Comparison of ENCODE assay signal across 29 cellular contexts in the genomic region with DNA sequence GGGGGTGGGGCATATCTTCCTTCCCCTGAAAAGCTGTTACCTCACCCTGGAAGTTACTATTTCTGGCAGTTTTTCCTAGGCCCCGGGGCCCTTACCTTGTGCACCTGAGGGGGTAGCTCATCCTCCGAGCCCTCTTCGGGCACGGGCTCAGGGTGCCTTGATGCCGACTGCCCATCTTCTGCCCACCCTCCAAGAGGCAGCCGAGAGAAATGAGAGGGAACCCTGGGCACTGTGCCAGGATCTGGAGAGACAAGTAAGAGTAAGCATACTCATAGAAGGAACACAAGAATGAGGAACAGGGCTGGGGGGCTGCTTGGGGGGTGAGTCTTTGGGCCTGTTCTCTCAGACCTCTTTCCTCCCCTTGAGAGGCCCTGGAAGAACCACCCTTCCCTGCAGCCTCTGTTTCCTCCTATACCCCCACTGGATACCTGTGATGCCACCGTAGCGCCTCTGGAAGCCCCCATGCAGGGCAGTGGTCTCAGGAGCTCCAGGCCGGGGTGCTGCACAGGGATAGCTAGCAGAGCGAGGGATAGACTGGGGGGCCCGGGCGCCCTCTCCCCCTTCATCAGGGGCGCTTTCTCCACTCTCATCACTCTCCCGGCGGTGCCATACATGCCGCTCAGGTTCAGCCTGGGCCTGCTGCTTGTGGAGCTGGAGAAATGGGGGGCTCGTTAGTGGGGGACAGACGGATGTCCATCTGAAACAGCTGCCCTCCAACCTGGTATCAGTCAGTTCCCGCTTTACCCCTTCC.
"Had no signal": no experiment of that assay in that cellular context is flagged by ENCODE, and none has a peak within 500 bp of the region (broad histone marks: within the 10 kb centered on the region; RNA-seq: fewer than 3 reads in every experiment).

No MANE protein-coding gene starts in this region.

- H3K9me3 ChIP-seq: ascending aorta, colonic mucosa, upper lobe of left lung, vagina had no signal

- H2AFZ ChIP-seq: neural progenitor cell had no signal

- FAIRE-seq: frontal cortex, keratinocyte had no signal

- H3K27ac ChIP-seq: cardiac muscle cell, colonic mucosa, neural progenitor cell, skin epidermis, upper lobe of left lung, vagina had no signal

- ATAC-seq: activated CD4-positive, alpha-beta T cell treated with anti-CD3 and anti-CD28 coated beads for 36 hours; activated CD8-positive, alpha-beta memory T cell treated with anti-CD3 and anti-CD28 coated beads, Interleukin-2, amount 10 ng/mL, durations not matched to agents 7 days and 5 days; activated CD8-positive, alpha-beta T cell treated with anti-CD3 and anti-CD28 coated beads, Interleukin-2, amount 10 ng/mL, durations not matched to agents 7 days and 5 days; left colon; naive thymus-derived CD8-positive, alpha-beta T cell; sciatic nerve; stimulated activated effector memory CD8-positive, alpha-beta T cell treated with anti-CD3 and anti-CD28 coated beads, Interleukin-12 subunit alpha, Interleukin-12 subunit beta, amount 100 ng/mL, for 72 hours; stimulated activated naive CD8-positive, alpha-beta T cell treated with anti-CD3 and anti-CD28 coated beads, Interleukin-15, amount 100 ng/mL, for 72 hours; T-helper 17 cell had no signal

- H3K36me3 ChIP-seq: neural progenitor cell had no signal

- H3K4me2 ChIP-seq: neural progenitor cell had no signal

- H3K9ac ChIP-seq: neural progenitor cell had no signal

- H3K4me3 ChIP-seq: ascending aorta, cardiac muscle cell, colonic mucosa, dorsolateral prefrontal cortex, neural progenitor cell, skin epidermis, upper lobe of left lung, vagina had no signal

- DNase-seq: activated B cell treated with CpG ODN at 0.5 μM for 24 hours; activated CD4-positive, alpha-beta T cell treated with anti-CD3 and anti-CD28 coated beads for 36 hours; activated CD8-positive, alpha-beta memory T cell treated with anti-CD3 and anti-CD28 coated beads, Interleukin-2, amount 10 ng/mL, durations not matched to agents 7 days and 5 days; activated CD8-positive, alpha-beta T cell treated with anti-CD3 and anti-CD28 coated beads, Interleukin-2, amount 10 ng/mL, durations not matched to agents 7 days and 5 days; activated effector memory CD4-positive, alpha-beta T cell treated with anti-CD3 and anti-CD28 coated beads, Interleukin-2, amount 50 U/mL, for 16 hours; activated naive CD4-positive, alpha-beta T cell treated with anti-CD3 and anti-CD28 coated beads, Interleukin-2, amount 10 ng/mL, durations not matched to agents 7 days and 5 days; activated naive CD8-positive, alpha-beta T cell treated with anti-CD3 and anti-CD28 coated beads, Interleukin-2, amount 10 ng/mL, durations not matched to agents 7 days and 5 days; activated T-cell treated with anti-CD3 and anti-CD28 coated beads, Interleukin-2, amount 50 U/mL, for 48 hours; cerebellar nuclear complex; colonic mucosa; dorsolateral prefrontal cortex; effector memory CD4-positive, alpha-beta T cell; glutamatergic neuron; left colon; midbrain; naive thymus-derived CD8-positive, alpha-beta T cell; stimulated activated CD4-positive, alpha-beta T cell treated with anti-CD3 and anti-CD28 coated beads, Interleukin-4, amount 100 ng/mL, for 24 hours; stimulated activated naive CD8-positive, alpha-beta T cell treated with anti-CD3 and anti-CD28 coated beads, Interleukin-15, amount 100 ng/mL, for 72 hours; T-helper 17 cell had no signal

- H3K27me3 ChIP-seq: ascending aorta, cardiac muscle cell, colonic mucosa, dorsolateral prefrontal cortex, neural progenitor cell, upper lobe of left lung, vagina had no signal
